Comparison of ENCODE assay signal across 1 cellular context in genomic region chr13:60538566-60538965, GRCh38.
TF ChIP-seq lines count a peak whose summit lies in the region.

No MANE protein-coding gene starts in this region.

TF ChIP-seq in GM23338, 12 proteins besides CTCF, POLR2A, EP300 and RAD21 (continued from another document):
- TF ChIP-seq ETS1 (IDR thresholded peaks at IDR 0.05) (no peak), EZH2phosphoT487 (IDR thresholded peaks at IDR 0.05; ENCODE audit: unreplicated experiment) (no peak), CREB1 (CRISPR knock-in tag; IDR thresholded peaks at IDR 0.05; ENCODE audit: low read depth) (no peak), NANOG (IDR thresholded peaks at IDR 0.05; ENCODE audit: borderline replicate concordance) (no peak), REST (IDR thresholded peaks at IDR 0.05; ENCODE audit: unreplicated experiment) (no peak), POLR2AphosphoS5 (IDR thresholded peaks at IDR 0.05; ENCODE audit: low read depth) (no peak), STAT1 (IDR thresholded peaks at IDR 0.05; ENCODE audit: unreplicated experiment) (no peak), EZH2 (IDR thresholded peaks at IDR 0.05; ENCODE audit: low read depth, unreplicated experiment) (no peak), ZNF331 (CRISPR knock-in tag; IDR thresholded peaks at IDR 0.05; ENCODE audit: low read depth) (no peak), ZNF462 (CRISPR knock-in tag; IDR thresholded peaks at IDR 0.05) (no peak), ZNF114 (CRISPR knock-in tag; IDR thresholded peaks at IDR 0.05) (no peak)
